Comparison of ENCODE assay signal across 18 cellular contexts in genomic region chr5:160174780-160175437, GRCh38. TPM values are rescaled to one million over a fixed set of nuclear protein-coding genes. Genes with fewer than 3 reads are reported as not detected.
A peak's percentile ranks its signal among the peaks of the same experiment; 100 is the strongest.
DNase-seq lines count a peak whose midpoint lies in the region; ATAC-seq, FAIRE-seq and TF ChIP-seq lines count a peak whose summit lies in the region.
"Had no signal": no experiment of that assay in that cellular context is flagged by ENCODE, and none has a peak within 500 bp of the region (broad histone marks: within the 10 kb centered on the region; RNA-seq: fewer than 3 reads in every experiment).

No MANE protein-coding gene starts in this region.

- H3K27me3 Mint-ChIP-seq in neural progenitor cell (ENCODE audit: insufficient read depth, low read depth), result peaks cover 3% of the 10 kb centered on the region
- H3K27me3 Mint-ChIP-seq: activated CD4-positive, alpha-beta memory T cell treated with anti-CD3 and anti-CD28 coated beads for 36 hours had no signal

- H3K79me2 ChIP-seq in SK-N-SH (ENCODE audit: insufficient read depth), result no peaks in the 10 kb centered on the region
- no peaks in the 10 kb centered on the region for H3K79me2 ChIP-seq in H1 (ENCODE audit: control insufficient read depth in 1 of 2, insufficient read depth in 2 of 2, low read length in 2 of 2)
- H3K79me2 ChIP-seq in neural progenitor cell (ENCODE audit: low read depth), result no peaks in the 10 kb centered on the region

- 100% methylated on average over 4 of the region's 4 CpGs for WGBS in SK-N-SH (ENCODE audit: low lambda C conversion rate)
- WGBS in H1 (ENCODE audit: extremely low coverage in 1 of 2, insufficient coverage in 1 of 2, insufficient read length in 1 of 2, insufficient replicate concordance in 2 of 2, low coverage in 1 of 2, low lambda C conversion rate in 2 of 2, missing lambda C conversion rate in 1 of 2), 2 experiments, result 78% methylated on average over 4 of the region's 4 CpGs; no CpG with 5 or more reads in 1 of the 2 experiments

- H4K8ac ChIP-seq in H1 (ENCODE audit: extremely low read depth, insufficient read depth, low read length), result peak overlapping the region; percentile 30; the same call in 1 of the 2 replicates

- H3K4me1 ChIP-seq in SK-N-SH (ENCODE audit: control insufficient read depth in 1 of 2, insufficient read depth in 2 of 2, low read depth in 1 of 2, low read length in 1 of 2) (peaks cover 15 to 18% of the 10 kb centered on the region in 2 experiments), H1 (replicated peaks in 1 of 4; ENCODE audit: control insufficient read depth in 3 of 4, insufficient read depth in 4 of 4, low read length in 3 of 4) (peaks cover 6 to 15% (median 7%) of the 10 kb centered on the region in 4 experiments; a peak in 6 of 7 replicates), neural progenitor cell (peaks cover 14% of the 10 kb centered on the region), vagina (peaks cover 21% of the 10 kb centered on the region)
- H3K4me1 ChIP-seq: lower lobe of right lung had no signal

- H3K4me3 ChIP-seq in SK-N-SH (ENCODE audit: low read depth in 2 of 2, low read length in 1 of 2) (no peak overlapping the region), H1 (ENCODE audit: extremely low read depth in 1 of 4, insufficient read depth in 2 of 4, low read depth in 3 of 4, low read length in 4 of 4) (no peak overlapping the region), neural progenitor cell (no peak overlapping the region), vagina (no peak overlapping the region)
- H3K4me3 ChIP-seq: lower lobe of right lung, PC-9 had no signal

- CTCF ChIA-PET in SK-N-SH (lab: Yijun Ruan, JAX), result interaction anchor here (0.9 to 3.0 kb wide), 5 partner anchors 9 to 216 kb away, joined by 3 to 11 read pairs (median 6); no protein-coding TSS in a partner anchor
- CTCF ChIA-PET in H1 (lab: Charles Lee; ENCODE audit: partially characterized antibody), result interaction anchor here (0.6 to 3.8 kb wide), 6 partner anchors 7 to 113 kb away, joined by 3 to 20 read pairs (median 4); no protein-coding TSS in a partner anchor

- no peak overlapping the region for H3K4me3 Mint-ChIP-seq in neural progenitor cell
- H3K4me3 Mint-ChIP-seq: activated CD4-positive, alpha-beta memory T cell treated with anti-CD3 and anti-CD28 coated beads for 36 hours; activated naive CD8-positive, alpha-beta T cell treated with anti-CD3 and anti-CD28 coated beads, Interleukin-2, amount 10 ng/mL, durations not matched to agents 7 days and 5 days; central memory CD8-positive, alpha-beta T cell; natural killer cell had no signal

- 0 out of 2 replicates have a peak overlapping the region, but pooled peaks have one; percentile 13 for H2AK5ac ChIP-seq in H1 (ENCODE audit: low read depth, low read length)

- no peak overlapping the region for H3K14ac ChIP-seq in H1 (ENCODE audit: insufficient read length)

- no peaks in the 10 kb centered on the region for H3K9me2 ChIP-seq in SK-N-SH

- H3K27me3 ChIP-seq in SK-N-SH (ENCODE audit: insufficient read depth) (no peaks in the 10 kb centered on the region), H1 (replicated peaks in 1 of 4; ENCODE audit: control insufficient read depth in 3 of 4, extremely low read depth in 1 of 4, insufficient read depth in 3 of 4, low read length in 3 of 4) (no peaks in the 10 kb centered on the region), neural progenitor cell (no peaks in the 10 kb centered on the region), vagina (no peaks in the 10 kb centered on the region)
- H3K27me3 ChIP-seq: gastroesophageal sphincter had no signal

- H3K4ac ChIP-seq in H1 (replicated peaks; ENCODE audit: insufficient read length, low read depth, low read length), result no peak overlapping the region

- H3K36me3 Mint-ChIP-seq in neural progenitor cell, result no peaks in the 10 kb centered on the region
- H3K36me3 Mint-ChIP-seq: activated CD4-positive, alpha-beta memory T cell treated with anti-CD3 and anti-CD28 coated beads for 36 hours; activated naive CD8-positive, alpha-beta T cell treated with anti-CD3 and anti-CD28 coated beads, Interleukin-2, amount 10 ng/mL, durations not matched to agents 7 days and 5 days; natural killer cell had no signal

- H3K23ac ChIP-seq in H1 (ENCODE audit: insufficient read length), result no peak overlapping the region

- peak overlapping the region; percentile 89 for H2AFZ ChIP-seq in SK-N-SH (ENCODE audit: low read depth)
- H2AFZ ChIP-seq in H1 (ENCODE audit: low read length), result peak overlapping the region; percentile 47
- H2AFZ ChIP-seq in neural progenitor cell (replicated peaks), result peak overlapping the region; percentile 87
- H2AFZ ChIP-seq: PC-9 had no signal

- H3K4me1 Mint-ChIP-seq in neural progenitor cell, result peaks cover 32% of the 10 kb centered on the region
- H3K4me1 Mint-ChIP-seq: activated naive CD8-positive, alpha-beta T cell treated with anti-CD3 and anti-CD28 coated beads, Interleukin-2, amount 10 ng/mL, durations not matched to agents 7 days and 5 days; central memory CD8-positive, alpha-beta T cell; natural killer cell had no signal

- TF ChIP-seq RAD21 in SK-N-SH (IDR thresholded peaks at IDR 0.05; ENCODE audit: low read length) (no peak), H1 (IDR thresholded peaks at IDR 0.05 in 1 of 2, conservative IDR thresholded peaks at IDR 0.05 in 1 of 2; ENCODE audit: low read depth in 2 of 2, low read length in 2 of 2) (no peak)

- H2BK12ac ChIP-seq in H1 (ENCODE audit: low read depth, low read length), result peak overlapping the region; percentile 87; the same call in 1 of the 2 replicates

- H3K27ac ChIP-seq in SK-N-SH (ENCODE audit: low read depth in 2 of 2, low read length in 1 of 2), result peak overlapping the region; percentile 11 to 68; a peak in 3 of 4 replicates
- no peak overlapping the region for H3K27ac ChIP-seq in H1 (ENCODE audit: low read depth, low read length)
- H3K27ac ChIP-seq in neural progenitor cell, result no peak overlapping the region
- H3K27ac ChIP-seq in vagina, result peak overlapping the region; percentile 61
- H3K27ac ChIP-seq: gastroesophageal sphincter, lower lobe of right lung, PC-9 had no signal

- no peak for TF ChIP-seq CTCF in SK-N-SH (IDR thresholded peaks at IDR 0.05)
- TF ChIP-seq CTCF in H1 (IDR thresholded peaks at IDR 0.05; ENCODE audit: control extremely low read depth in 1 of 3, insufficient read depth in 1 of 3, low read depth in 1 of 3, low read length in 3 of 3), result no peak
- no peak for TF ChIP-seq CTCF in neural progenitor cell (IDR thresholded peaks at IDR 0.05)
- no peak for TF ChIP-seq CTCF in vagina (IDR thresholded peaks at IDR 0.05)

- H3K36me3 ChIP-seq in SK-N-SH (replicated peaks in 1 of 2; ENCODE audit: control insufficient read depth in 1 of 2, insufficient read depth in 2 of 2, low read length in 1 of 2) (no peaks in the 10 kb centered on the region), H1 (ENCODE audit: control insufficient read depth in 2 of 4, insufficient read depth in 4 of 4, low read length in 3 of 4) (no peaks in the 10 kb centered on the region), neural progenitor cell (no peaks in the 10 kb centered on the region), vagina (no peaks in the 10 kb centered on the region)
- H3K36me3 ChIP-seq: gastroesophageal sphincter, lower lobe of right lung had no signal

- 0 out of 2 replicates have a peak overlapping the region, but pooled peaks have one; percentile 21 for H2BK20ac ChIP-seq in H1 (ENCODE audit: low read length)

- peak overlapping the region; percentile 67; the same call in 1 of the 2 replicates for H3K9ac ChIP-seq in SK-N-SH
- H3K9ac ChIP-seq in H1 (replicated peaks in 1 of 4; ENCODE audit: extremely low read depth in 1 of 4, low read depth in 3 of 4, low read length in 3 of 4), result no peak overlapping the region; a peak in 1 of 7 replicates
- no peak overlapping the region for H3K9ac ChIP-seq in neural progenitor cell

- H3K56ac ChIP-seq in H1 (replicated peaks; ENCODE audit: insufficient read length, low read depth, low read length), result no peak overlapping the region

- H2BK120ac ChIP-seq in H1 (replicated peaks; ENCODE audit: low read depth, low read length), result peak overlapping the region; percentile 61

- no peak for FAIRE-seq in H1 (lab: Jason Lieb, UNC)

- H4K20me1 ChIP-seq in SK-N-SH (ENCODE audit: insufficient read depth), result no peaks in the 10 kb centered on the region
- no peaks in the 10 kb centered on the region for H4K20me1 ChIP-seq in H1 (replicated peaks in 1 of 2; ENCODE audit: control insufficient read depth in 1 of 2, insufficient read depth in 2 of 2, low read length in 2 of 2)
- no peaks in the 10 kb centered on the region for H4K20me1 ChIP-seq in neural progenitor cell (ENCODE audit: low read depth)

- DNase-seq in SK-N-SH (no peak), H1 (ENCODE audit: low read depth in 1 of 2, low spot score in 2 of 2) (no peak), neural progenitor cell (ENCODE audit: low spot score) (no peak), vagina (ENCODE audit: extremely low spot score in 2 of 2) (no peak), NCI-H2081 (lab: John Stamatoyannopoulos, UW) (no peak)
- DNase-seq in stimulated activated CD8-positive, alpha-beta memory T cell treated with anti-CD3 and anti-CD28 coated beads, Interleukin-4, amount 100 ng/mL, for 48 hours, result no peak
- DNase-seq: activated CD4-positive, alpha-beta memory T cell treated with anti-CD3 and anti-CD28 coated beads for 36 hours; activated naive CD8-positive, alpha-beta T cell treated with anti-CD3 and anti-CD28 coated beads, Interleukin-2, amount 10 ng/mL, durations not matched to agents 7 days and 5 days; activated T-cell treated with anti-CD3 and anti-CD28 coated beads, Interleukin-2, amount 50 U/mL, for 48 hours; lower lobe of right lung; MV-4-11; natural killer cell; NCI-H82; PC-9 had no signal

- TF ChIP-seq EP300 in SK-N-SH (IDR thresholded peaks at IDR 0.05; ENCODE audit: borderline replicate concordance in 1 of 2, low read depth in 1 of 2, low read length in 1 of 2), result no peak
- TF ChIP-seq EP300 in H1 (IDR thresholded peaks at IDR 0.05; ENCODE audit: borderline replicate concordance in 1 of 2, low read depth in 2 of 2, low read length in 2 of 2), result no peak

- H3K9me3 ChIP-seq in SK-N-SH (no peaks in the 10 kb centered on the region), H1 (ENCODE audit: insufficient read depth in 2 of 2, low read depth in 1 of 2, low read length in 1 of 2) (no peaks in the 10 kb centered on the region), neural progenitor cell (ENCODE audit: low read depth) (no peaks in the 10 kb centered on the region), vagina (no peaks in the 10 kb centered on the region)
- H3K9me3 ChIP-seq: gastroesophageal sphincter, lower lobe of right lung had no signal

- intact Hi-C loops in vagina (cut with DNase I), result no loop called here

- no peak overlapping the region; the same call in 1 of the 2 replicates for H3K18ac ChIP-seq in H1 (ENCODE audit: extremely low read depth, low read length)

- 0 out of 2 replicates have a peak overlapping the region, but pooled peaks have one; percentile 98 for H2BK15ac ChIP-seq in H1 (ENCODE audit: low read length)

- H3K4me2 ChIP-seq in SK-N-SH (peak overlapping the region; percentile 73), H1 (ENCODE audit: insufficient read depth in 1 of 2, low read depth in 2 of 2, low read length in 2 of 2) (no peak overlapping the region), neural progenitor cell (no peak overlapping the region)
- H3K4me2 ChIP-seq: PC-9 had no signal

- H2BK5ac ChIP-seq in H1 (ENCODE audit: low read depth, low read length), result 0 out of 2 replicates have a peak overlapping the region, but pooled peaks have one; percentile 66

- H3K79me1 ChIP-seq in H1 (ENCODE audit: low read depth, low read length), result no peaks in the 10 kb centered on the region

- POLR2A ChIA-PET in SK-N-SH (lab: Yijun Ruan, JAX) (interaction anchor here (0.6 to 3.6 kb wide), 4 partner anchors 9 to 225 kb away, joined by 3 to 26 read pairs (median 4); partner anchors contain the start of gene PWWP2A), H1 (lab: Charles Lee; ENCODE audit: partially characterized antibody) (interaction anchor here (0.6 to 5.7 kb wide), 7 partner anchors 9 to 944 kb away, joined by 3 to 50 read pairs (median 4); no protein-coding TSS in a partner anchor)

- H3F3A ChIP-seq in SK-N-SH (replicated peaks; ENCODE audit: insufficient read depth) (peaks cover 9% of the 10 kb centered on the region), neural progenitor cell (ENCODE audit: low read depth) (peaks cover 16% of the 10 kb centered on the region)

- H3K27ac Mint-ChIP-seq in neural progenitor cell, result peak overlapping the region; percentile 4
- H3K27ac Mint-ChIP-seq: activated CD4-positive, alpha-beta memory T cell treated with anti-CD3 and anti-CD28 coated beads for 36 hours; activated naive CD8-positive, alpha-beta T cell treated with anti-CD3 and anti-CD28 coated beads, Interleukin-2, amount 10 ng/mL, durations not matched to agents 7 days and 5 days; natural killer cell had no signal

- no peaks in the 10 kb centered on the region for H3K9me3 Mint-ChIP-seq in neural progenitor cell
- H3K9me3 Mint-ChIP-seq: activated CD4-positive, alpha-beta memory T cell treated with anti-CD3 and anti-CD28 coated beads for 36 hours; activated naive CD8-positive, alpha-beta T cell treated with anti-CD3 and anti-CD28 coated beads, Interleukin-2, amount 10 ng/mL, durations not matched to agents 7 days and 5 days; central memory CD8-positive, alpha-beta T cell; natural killer cell had no signal

- no peak for ATAC-seq in HG02970 (IDR thresholded peaks at IDR 0.05; ENCODE audit: low FRiP score, unreplicated experiment)
- ATAC-seq: gastroesophageal sphincter, natural killer cell had no signal

- TF ChIP-seq POLR2A in H1 (IDR thresholded peaks at IDR 0.05; ENCODE audit: control extremely low read depth in 1 of 2, low read depth in 2 of 2, low read length in 2 of 2) (no peak), vagina (IDR thresholded peaks at IDR 0.05) (no peak)

- no peak overlapping the region for H4K5ac ChIP-seq in H1 (ENCODE audit: insufficient read length, low read depth, low read length)

- H4K91ac ChIP-seq in H1 (replicated peaks; ENCODE audit: insufficient read length, low read length), result peak overlapping the region; percentile 34

- no peaks in the 10 kb centered on the region for H3K23me2 ChIP-seq in H1 (ENCODE audit: low read depth, low read length)

RNA-seq across cellular contexts. Expression of gene FABP6, which starts 54.4 kb away (rescaled TPM):
- 1.1 and 1.3 TPM in 2 replicates for polyA plus RNA-seq in SK-N-SH (2012; rRNA removed)
- 1.2 and 1.6 TPM in 2 replicates for polyA plus RNA-seq in SK-N-SH (2012; cell fraction: cytosol; rRNA removed)
- 0.18 and 0.26 TPM in 2 replicates for polyA plus RNA-seq in SK-N-SH (2012; cell fraction: nucleus; rRNA removed)
- total RNA-seq in H1 (2021; fragmentation: NEBNext Ultra II Directional; extraction: Animal tissue kit (Norgen Biotek cat#: 25700)), result 3.6 and 4.8 TPM in 2 replicates
- 3.2 and 6.1 TPM in 2 replicates for polyA plus RNA-seq in H1 (2011; rRNA removed)
- polyA plus RNA-seq in H1 (2011; cell fraction: cytosol; rRNA removed), result 5.0 TPM
- polyA plus RNA-seq in H1 (2011; cell fraction: nucleus; rRNA removed), result 2.5 TPM
- 4.5 to 12.2 TPM (median 7.2 TPM) in 4 replicates for polyA plus RNA-seq in H1 (2012, experiment 1 of 2)
- 5.9 TPM for polyA plus RNA-seq in H1 (2012, experiment 2 of 2)
- 3.5 TPM for polyA plus RNA-seq in H1 (2013, experiment 1 of 2)
- polyA plus RNA-seq in H1 (2013, experiment 2 of 2), result 5.3 TPM
- 0.63 and 2.3 TPM in 2 replicates for polyA minus RNA-seq in H1 (2011; rRNA and poly(A)+ RNA removed)
- not detected for polyA minus RNA-seq in H1 (2011; cell fraction: cytosol; rRNA and poly(A)+ RNA removed)
- polyA minus RNA-seq in H1 (2011; cell fraction: nucleus; rRNA and poly(A)+ RNA removed), result 2.7 TPM
- 0.50 and 4.8 TPM in 2 replicates for total RNA-seq in neural progenitor cell (ENCODE audit: low replicate concordance)
- 2.9 TPM for total RNA-seq in vagina
- total RNA-seq: activated CD4-positive, alpha-beta memory T cell treated with anti-CD3 and anti-CD28 coated beads for 36 hours; activated naive CD8-positive, alpha-beta T cell treated with anti-CD3 and anti-CD28 coated beads, Interleukin-2, amount 10 ng/mL, durations not matched to agents 7 days and 5 days; gastroesophageal sphincter; natural killer cell; subcutaneous adipose tissue had no signal

RNA-seq across cellular contexts. Expression of gene PWWP2A, which starts 55.7 kb away (rescaled TPM):
- 5.7 and 6.4 TPM in 2 replicates for polyA plus RNA-seq in SK-N-SH (2012; rRNA removed)
- 6.6 and 7.5 TPM in 2 replicates for polyA plus RNA-seq in SK-N-SH (2012; cell fraction: cytosol; rRNA removed)
- 4.8 and 8.6 TPM in 2 replicates for polyA plus RNA-seq in SK-N-SH (2012; cell fraction: nucleus; rRNA removed)
- 60.0 and 63.0 TPM in 2 replicates for total RNA-seq in H1 (2021; fragmentation: NEBNext Ultra II Directional; extraction: Animal tissue kit (Norgen Biotek cat#: 25700))
- 16.9 and 18.5 TPM in 2 replicates for polyA plus RNA-seq in H1 (2011; rRNA removed)
- 22.2 TPM for polyA plus RNA-seq in H1 (2011; cell fraction: cytosol; rRNA removed)
- 25.5 TPM for polyA plus RNA-seq in H1 (2011; cell fraction: nucleus; rRNA removed)
- polyA plus RNA-seq in H1 (2012, experiment 1 of 2), result 29.4 to 43.1 TPM (median 36.3 TPM) in 4 replicates
- polyA plus RNA-seq in H1 (2012, experiment 2 of 2), result 6.0 TPM
- polyA plus RNA-seq in H1 (2013, experiment 1 of 2), result 42.3 TPM
- 40.8 TPM for polyA plus RNA-seq in H1 (2013, experiment 2 of 2)
- 38.0 and 38.8 TPM in 2 replicates for polyA minus RNA-seq in H1 (2011; rRNA and poly(A)+ RNA removed)
- 25.3 TPM for polyA minus RNA-seq in H1 (2011; cell fraction: cytosol; rRNA and poly(A)+ RNA removed)
- polyA minus RNA-seq in H1 (2011; cell fraction: nucleus; rRNA and poly(A)+ RNA removed), result 40.5 TPM
- 37.1 and 49.0 TPM in 2 replicates for total RNA-seq in neural progenitor cell (ENCODE audit: low replicate concordance)
- total RNA-seq in vagina, result 19.9 TPM

Comparison
In these comparisons a context has a peak if more than half of its experiments do, and no peak if none do; other contexts are left out.
1. H3K27ac ChIP-seq: peak in SK-N-SH (2 of 2) and vagina (single experiment); none in H1 (single experiment) and neural progenitor cell (single experiment).
2. Peak in every context shown above with its lines, with median percentiles within 50 percentile points of each other: H2AFZ ChIP-seq.